12 cellular contexts compared by ENCODE assay signal in the genomic region with DNA sequence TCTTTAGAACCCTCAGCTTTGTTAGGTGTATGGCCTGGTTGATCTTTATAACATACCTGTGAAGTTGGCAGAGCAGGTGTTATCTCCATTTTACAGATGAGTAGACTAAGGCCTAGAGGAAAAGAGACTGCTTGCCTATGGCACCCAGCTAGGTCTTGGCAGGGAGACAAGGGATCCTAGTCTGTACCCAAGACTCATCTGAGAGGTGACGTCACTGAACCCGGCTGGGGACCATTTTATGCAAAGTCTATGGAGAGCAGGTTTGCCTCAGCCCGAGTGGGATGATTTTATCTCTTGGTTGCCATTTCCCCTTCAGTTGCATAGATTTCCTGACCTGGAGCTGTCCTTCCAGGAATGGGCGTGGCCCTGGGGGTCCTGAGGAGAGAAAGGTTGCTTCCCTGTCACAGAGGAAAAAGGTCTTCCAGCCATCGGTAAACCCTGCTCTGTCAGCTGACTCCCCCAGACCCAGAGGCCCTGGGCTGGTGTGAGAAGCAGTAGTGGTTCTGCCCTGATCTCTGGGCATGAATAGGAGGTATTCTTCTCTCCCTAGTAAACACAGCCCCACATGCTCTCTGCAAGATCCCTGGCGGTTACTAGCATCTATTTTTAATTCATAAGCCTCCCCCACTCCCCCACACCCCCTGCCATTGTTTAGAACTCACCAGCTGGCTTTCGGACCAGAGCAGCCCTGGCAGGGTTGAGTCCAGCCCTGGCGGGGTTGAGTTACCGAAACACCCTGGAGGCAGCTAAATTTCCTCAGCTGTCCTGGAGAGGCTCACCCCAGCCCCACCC. TPM values are rescaled to one million over a fixed set of nuclear protein-coding genes. Genes with fewer than 3 reads are reported as not detected.
DNase-seq lines count a peak whose midpoint lies in the region; ATAC-seq, FAIRE-seq and TF ChIP-seq lines count a peak whose summit lies in the region.
"Had no signal": no experiment of that assay in that cellular context is flagged by ENCODE, and none has a peak within 500 bp of the region (broad histone marks: within the 10 kb centered on the region; RNA-seq: fewer than 3 reads in every experiment).

No MANE protein-coding gene starts in this region.

- peaks cover 8% of the 10 kb centered on the region for H3K36me3 Mint-ChIP-seq in activated naive CD8-positive, alpha-beta T cell treated with anti-CD3 and anti-CD28 coated beads, Interleukin-2, amount 50 U/mL, for 24 hours (ENCODE audit: low read depth)
- H3K36me3 Mint-ChIP-seq in activated naive CD8-positive, alpha-beta T cell treated with anti-CD3 and anti-CD28 coated beads for 36 hours, result peaks cover 23% of the 10 kb centered on the region
- H3K36me3 Mint-ChIP-seq: CD8-positive, alpha-beta memory T cell had no signal

- peak overlapping the region in 1 of 2 experiments; percentile 10; a peak in 1 of 4 replicates for H3K9ac ChIP-seq in K562 (ENCODE audit: insufficient read depth in 1 of 2, low read depth in 2 of 2, low read length in 2 of 2)

- POLR2A ChIA-PET in K562 (lab: Yijun Ruan, JAX), result interaction anchor here (1.4 to 2.0 kb wide), 5 partner anchors 9 to 128 kb away, joined by 3 to 6 read pairs (median 4); partner anchors contain the start of gene TMCC2

- peaks cover 3% of the 10 kb centered on the region; the same call in 1 of the 2 replicates for H4K20me1 ChIP-seq in K562 (replicated peaks; ENCODE audit: control insufficient read depth, insufficient read depth, low read length)

- no peaks in the 10 kb centered on the region for H3K79me2 ChIP-seq in K562 (ENCODE audit: control insufficient read depth, insufficient read depth, low read length)

- H3K4me1 ChIP-seq in K562 (replicated peaks in 1 of 2; ENCODE audit: control insufficient read depth in 2 of 2, insufficient read depth in 2 of 2, low read length in 2 of 2), result peaks cover 21 to 23% of the 10 kb centered on the region in 2 experiments
- peaks cover 39% of the 10 kb centered on the region for H3K4me1 ChIP-seq in lower lobe of right lung
- peaks cover 30 to 37% (median 34%) of the 10 kb centered on the region in 4 donors for H3K4me1 ChIP-seq in upper lobe of left lung
- peaks cover 17 to 21% of the 10 kb centered on the region in 2 donors for H3K4me1 ChIP-seq in adrenal gland (replicated peaks in 1 of 2)

- no peaks in the 10 kb centered on the region for H3K9me3 Mint-ChIP-seq in activated naive CD8-positive, alpha-beta T cell treated with anti-CD3 and anti-CD28 coated beads, Interleukin-2, amount 50 U/mL, for 24 hours
- H3K9me3 Mint-ChIP-seq in activated naive CD8-positive, alpha-beta T cell treated with anti-CD3 and anti-CD28 coated beads for 36 hours, result no peaks in the 10 kb centered on the region
- H3K9me3 Mint-ChIP-seq: activated B cell treated with CpG ODN at 0.5 μM for 24 hours; CD8-positive, alpha-beta memory T cell; central memory CD8-positive, alpha-beta T cell had no signal

- no TSS peak for BruUV-seq in K562 (replicated peaks; lab: Mats Ljungman, UMichigan)

- peak; percentile 55 for ATAC-seq in activated naive CD8-positive, alpha-beta T cell treated with anti-CD3 and anti-CD28 coated beads, Interleukin-2, amount 50 U/mL, for 24 hours
- ATAC-seq in K562 (no peak; the same call in 2 of the 3 replicates), lower lobe of right lung (peak; percentile 11 to 48), upper lobe of left lung (ENCODE audit: low FRiP score in 2 of 2) (peak in 1 of 2 donors; percentile 13), HG03196 (IDR thresholded peaks at IDR 0.05; ENCODE audit: unreplicated experiment) (no peak)

- no peak for TF ChIP-seq RAD21 in K562 (CRISPR knock-in tag; conservative IDR thresholded peaks at IDR 0.05 in 1 of 2, IDR thresholded peaks at IDR 0.05 in 1 of 2)

- H3K27ac Mint-ChIP-seq in activated naive CD8-positive, alpha-beta T cell treated with anti-CD3 and anti-CD28 coated beads, Interleukin-2, amount 50 U/mL, for 24 hours, result peak overlapping the region; percentile 24
- no peak overlapping the region for H3K27ac Mint-ChIP-seq in activated naive CD8-positive, alpha-beta T cell treated with anti-CD3 and anti-CD28 coated beads for 36 hours
- H3K27ac Mint-ChIP-seq: activated B cell treated with CpG ODN at 0.5 μM for 24 hours had no signal

- H3K27me3 ChIP-seq in K562 (ENCODE audit: control insufficient read depth in 2 of 2, insufficient read depth in 2 of 2, low read length in 2 of 2), result peaks cover 0 to 18% of the 10 kb centered on the region in 2 experiments; a peak in 2 of 5 replicates
- H3K27me3 ChIP-seq in lower lobe of right lung (ENCODE audit: low read depth), result no peaks in the 10 kb centered on the region
- no peaks in the 10 kb centered on the region for H3K27me3 ChIP-seq in upper lobe of left lung
- no peaks in the 10 kb centered on the region for H3K27me3 ChIP-seq in adrenal gland

- TF ChIP-seq CTCF in K562 (IDR thresholded peaks at IDR 0.05 in 2 of 3, conservative IDR thresholded peaks at IDR 0.05 in 1 of 3; ENCODE audit: insufficient read depth in 2 of 3, low read depth in 1 of 3, low read length in 3 of 3), result no peak
- TF ChIP-seq CTCF in lower lobe of right lung (IDR thresholded peaks at IDR 0.05), result no peak
- TF ChIP-seq CTCF in upper lobe of left lung (IDR thresholded peaks at IDR 0.05), result no peak
- TF ChIP-seq CTCF in adrenal gland (IDR thresholded peaks at IDR 0.05), result no peak
- TF ChIP-seq CTCF in GM10266 (IDR thresholded peaks at IDR 0.05; ENCODE audit: control insufficient read depth, insufficient read depth, low read depth, missing control alignments), result no peak

- no peak for DNase-seq in activated naive CD8-positive, alpha-beta T cell treated with anti-CD3 and anti-CD28 coated beads, Interleukin-2, amount 50 U/mL, for 24 hours
- DNase-seq in activated naive CD8-positive, alpha-beta T cell treated with anti-CD3 and anti-CD28 coated beads for 36 hours, result no peak
- DNase-seq in K562 (ENCODE audit: extremely low read depth in 1 of 4, low spot score in 3 of 4) (peak in 1 of 4 experiments; percentile 46), lower lobe of right lung (no peak), upper lobe of left lung (no peak), adrenal gland (no peak), GM10266 (ENCODE audit: extremely low spot score) (no peak)
- DNase-seq: activated B cell treated with CpG ODN at 0.5 μM for 24 hours, NCI-H2081 treated with DMSO at 0.1 percent for 48 hours had no signal

- in situ Hi-C loops in K562 (cut with MboI), result no loop called here

- intact Hi-C loops in K562 (cut with micrococcal nuclease) (no loop called here), lower lobe of right lung (cut with DNase I) (no loop called here), adrenal gland (cut with DNase I) (loop anchor here in 1 of 2 donors (10.0 kb wide), 1 partner anchor 113 kb away; no protein-coding TSS in a partner anchor)

- TF ChIP-seq POLR2A in K562 (conservative IDR thresholded peaks at IDR 0.05), result no peak
- TF ChIP-seq POLR2A in upper lobe of left lung (IDR thresholded peaks at IDR 0.05), result no peak
- TF ChIP-seq POLR2A in adrenal gland (IDR thresholded peaks at IDR 0.05), result no peak

- no peaks in the 10 kb centered on the region for H3K9me1 ChIP-seq in K562 (ENCODE audit: control insufficient read depth, insufficient read depth, low read length)

- H3K36me3 ChIP-seq in K562 (ENCODE audit: control insufficient read depth, insufficient read depth, low read length) (no peaks in the 10 kb centered on the region), lower lobe of right lung (no peaks in the 10 kb centered on the region), upper lobe of left lung (no peaks in the 10 kb centered on the region), adrenal gland (replicated peaks in 1 of 2) (no peaks in the 10 kb centered on the region)

- H3K9me3 ChIP-seq in K562 (replicated peaks; ENCODE audit: control insufficient read depth, insufficient read depth, low read depth, low read length) (no peaks in the 10 kb centered on the region), lower lobe of right lung (no peaks in the 10 kb centered on the region), upper lobe of left lung (no peaks in the 10 kb centered on the region), adrenal gland (replicated peaks in 1 of 3) (no peaks in the 10 kb centered on the region)

- TF ChIP-seq EP300 in K562 (IDR thresholded peaks at IDR 0.05; ENCODE audit: low read length), result no peak
- no peak for TF ChIP-seq EP300 in upper lobe of left lung (IDR thresholded peaks at IDR 0.05)

- no peak overlapping the region for H2AFZ ChIP-seq in K562 (ENCODE audit: low read depth, low read length)

- H3K4me3 ChIP-seq in K562, result no peak overlapping the region
- H3K4me3 ChIP-seq in lower lobe of right lung, result no peak overlapping the region
- H3K4me3 ChIP-seq in upper lobe of left lung, result no peak overlapping the region
- H3K4me3 ChIP-seq in adrenal gland, result no peak overlapping the region

- no peaks in the 10 kb centered on the region for H3K27me3 Mint-ChIP-seq in activated naive CD8-positive, alpha-beta T cell treated with anti-CD3 and anti-CD28 coated beads, Interleukin-2, amount 50 U/mL, for 24 hours
- no peaks in the 10 kb centered on the region for H3K27me3 Mint-ChIP-seq in activated naive CD8-positive, alpha-beta T cell treated with anti-CD3 and anti-CD28 coated beads for 36 hours
- H3K27me3 Mint-ChIP-seq: activated B cell treated with CpG ODN at 0.5 μM for 24 hours; CD8-positive, alpha-beta memory T cell; central memory CD8-positive, alpha-beta T cell had no signal

- WGBS in K562 (ENCODE audit: insufficient coverage, low coverage, missing lambda C conversion rate), result 22% methylated on average over 9 of the region's 9 CpGs
- WGBS in upper lobe of left lung, 2 donors, result 38 to 41% methylated on average over 8 to 9 of the region's 9 CpGs
- WGBS in adrenal gland, 4 donors, result 68 to 89% (median 70%) methylated on average over 7 to 9 of the region's 9 CpGs

- H3K27ac ChIP-seq in K562 (ENCODE audit: extremely low read depth, low read depth, low read length) (no peak overlapping the region), lower lobe of right lung (no peak overlapping the region), upper lobe of left lung (peak overlapping the region; percentile 18 to 60 (median 46)), adrenal gland (peak overlapping the region in 1 of 5 donors; percentile 21)

- peak overlapping the region; percentile 27 for H3K4me3 Mint-ChIP-seq in activated naive CD8-positive, alpha-beta T cell treated with anti-CD3 and anti-CD28 coated beads, Interleukin-2, amount 50 U/mL, for 24 hours
- no peak overlapping the region for H3K4me3 Mint-ChIP-seq in activated naive CD8-positive, alpha-beta T cell treated with anti-CD3 and anti-CD28 coated beads for 36 hours
- H3K4me3 Mint-ChIP-seq: activated B cell treated with CpG ODN at 0.5 μM for 24 hours; central memory CD8-positive, alpha-beta T cell had no signal

- H3K4me1 Mint-ChIP-seq in activated naive CD8-positive, alpha-beta T cell treated with anti-CD3 and anti-CD28 coated beads, Interleukin-2, amount 50 U/mL, for 24 hours, result peaks cover 2% of the 10 kb centered on the region
- peaks cover 5% of the 10 kb centered on the region for H3K4me1 Mint-ChIP-seq in activated naive CD8-positive, alpha-beta T cell treated with anti-CD3 and anti-CD28 coated beads for 36 hours
- H3K4me1 Mint-ChIP-seq: activated B cell treated with CpG ODN at 0.5 μM for 24 hours had no signal

- no peak overlapping the region for H3K4me2 ChIP-seq in K562 (ENCODE audit: insufficient read depth, low read length)

- CTCF ChIA-PET in K562 (lab: Yijun Ruan, JAX; ENCODE audit: low intra/inter-chr PET ratio), result no interaction called here

- no peak for FAIRE-seq in K562 (lab: Jason Lieb, UNC)

RNA-seq across cellular contexts. Expression of gene TMCC2, which starts 19.6 kb away (rescaled TPM):
- 10 to 100 TPM; 13.3 to 14.0 TPM for total RNA-seq in activated naive CD8-positive, alpha-beta T cell treated with anti-CD3 and anti-CD28 coated beads for 36 hours
- total RNA-seq in K562 (2011; cell fraction: chromatin; rRNA removed; ENCODE audit: low replicate concordance), result 0.44 and 1.0 TPM in 2 replicates
- 0.66 and 1.0 TPM in 2 replicates for total RNA-seq in K562 (2011; cell fraction: nucleolus; rRNA removed)
- total RNA-seq in K562 (2011; cell fraction: nucleoplasm; rRNA removed), result 0.51 and 1.1 TPM in 2 replicates
- total RNA-seq in K562 (2014; rRNA removed) (1.5 and 1.6 TPM in 2 replicates), K562 (2014; rRNA removed; fragmentation: Illumina TruSeq; extraction: Trizol) (0.48 and 0.62 TPM in 2 replicates), K562 (2015; rRNA removed; fragmentation: Illumina TruSeq; extraction: Trizol) (0.94 and 0.98 TPM in 2 replicates), K562 (2021) (1.8 TPM in 2 replicates), lower lobe of right lung (3.0 TPM), upper lobe of left lung (1 to 10 TPM; 1.3 to 7.2 (median 3.8) TPM), adrenal gland (10 to 100 TPM in 3 of 8 donors, 1 to 10 TPM in 5; 2.3 to 33.2 (median 8.4) TPM)
- polyA plus RNA-seq in K562 (2011; rRNA removed) (0.60 and 1.3 TPM in 2 replicates), K562 (2014; fragmentation: Illumina TruSeq; extraction: Trizol) (1.2 and 1.3 TPM in 2 replicates), K562 (2014; fragmentation: Nextera tagmentation; extraction: Ambion mirVana) (under 1 TPM; 0.06 to 0.10 TPM), K562 (2014; rRNA removed) (1.2 and 2.0 TPM in 2 replicates), adrenal gland (10 to 100 TPM in 1 of 3 donors, 1 to 10 TPM in 2; 3.3 to 11.2 (median 3.3) TPM)
- polyA plus RNA-seq in K562 (2011; cell fraction: cytosol; rRNA removed), result 1.6 and 1.7 TPM in 2 replicates
- polyA plus RNA-seq in K562 (2011; cell fraction: nucleus; rRNA removed), result 1.6 and 1.9 TPM in 2 replicates
- polyA plus RNA-seq in K562 (2012), result 2.0 and 6.3 TPM in 2 replicates
- polyA minus RNA-seq in K562 (2011; rRNA and poly(A)+ RNA removed), result 0.74 and 1.3 TPM in 2 replicates
- polyA minus RNA-seq in K562 (2011; cell fraction: cytosol; rRNA and poly(A)+ RNA removed), result 0.76 and 2.9 TPM in 2 replicates
- 0.54 and 1.6 TPM in 2 replicates for polyA minus RNA-seq in K562 (2011; cell fraction: nucleus; rRNA and poly(A)+ RNA removed)

RNA-seq across cellular contexts. Expression of gene DSTYK, which starts 35.8 kb away (rescaled TPM):
- 10 to 100 TPM; 14.0 to 14.4 TPM for total RNA-seq in activated naive CD8-positive, alpha-beta T cell treated with anti-CD3 and anti-CD28 coated beads for 36 hours
- total RNA-seq in K562 (2011; cell fraction: chromatin; rRNA removed; ENCODE audit: low replicate concordance), result 12.5 and 15.3 TPM in 2 replicates
- total RNA-seq in K562 (2011; cell fraction: nucleolus; rRNA removed), result 6.3 and 7.2 TPM in 2 replicates
- 11.8 and 16.3 TPM in 2 replicates for total RNA-seq in K562 (2011; cell fraction: nucleoplasm; rRNA removed)
- 4.2 and 5.5 TPM in 2 replicates for total RNA-seq in K562 (2014; rRNA removed)
- total RNA-seq in K562 (2014; rRNA removed; fragmentation: Illumina TruSeq; extraction: Trizol), result 7.0 TPM in 2 replicates
- 6.6 and 7.1 TPM in 2 replicates for total RNA-seq in K562 (2015; rRNA removed; fragmentation: Illumina TruSeq; extraction: Trizol)
- total RNA-seq in K562 (2021), result 6.2 and 7.3 TPM in 2 replicates
- polyA plus RNA-seq in K562 (2011; rRNA removed), result 6.3 and 7.0 TPM in 2 replicates
- 2.3 and 4.7 TPM in 2 replicates for polyA plus RNA-seq in K562 (2011; cell fraction: cytosol; rRNA removed)
- 2.9 and 3.0 TPM in 2 replicates for polyA plus RNA-seq in K562 (2011; cell fraction: nucleus; rRNA removed)
- 5.6 and 8.7 TPM in 2 replicates for polyA plus RNA-seq in K562 (2012)
- polyA plus RNA-seq in K562 (2014; fragmentation: Illumina TruSeq; extraction: Trizol), result 6.3 and 6.9 TPM in 2 replicates
- 1 to 10 TPM; 4.6 to 5.0 TPM for polyA plus RNA-seq in K562 (2014; fragmentation: Nextera tagmentation; extraction: Ambion mirVana)
- 4.8 and 5.4 TPM in 2 replicates for polyA plus RNA-seq in K562 (2014; rRNA removed)
- 11.5 and 13.9 TPM in 2 replicates for polyA minus RNA-seq in K562 (2011; rRNA and poly(A)+ RNA removed)
- polyA minus RNA-seq in K562 (2011; cell fraction: cytosol; rRNA and poly(A)+ RNA removed), result 4.2 and 4.4 TPM in 2 replicates
- 4.6 and 8.2 TPM in 2 replicates for polyA minus RNA-seq in K562 (2011; cell fraction: nucleus; rRNA and poly(A)+ RNA removed)
- total RNA-seq in lower lobe of right lung, result 10.7 TPM
- 10 to 100 TPM in 3 of 6 donors, 1 to 10 TPM in 3; 8.4 to 15.7 (median 10.6) TPM for total RNA-seq in upper lobe of left lung
- 10 to 100 TPM; 15.4 to 22.9 (median 17.8) TPM for total RNA-seq in adrenal gland
- 10 to 100 TPM in 1 of 3 donors, 1 to 10 TPM in 2; 4.4 to 12.8 (median 6.7) TPM for polyA plus RNA-seq in adrenal gland

Comparison
In these comparisons a context has a peak if more than half of its experiments do, and no peak if none do; other contexts are left out.
1. ATAC-seq: peak in activated naive CD8-positive, alpha-beta T cell treated with anti-CD3 and anti-CD28 coated beads, Interleukin-2, amount 50 U/mL, for 24 hours (single experiment) and lower lobe of right lung (2 of 2); none in K562 (single experiment) and HG03196 (single experiment).
2. H3K27ac ChIP-seq: peak in upper lobe of left lung (4 of 4); none in K562 (single experiment) and lower lobe of right lung (single experiment).